ENCODE assay signal across 11 cellular contexts in genomic region chr11:79406376-79406775, GRCh38. TPM values are rescaled to one million over a fixed set of nuclear protein-coding genes. Genes with fewer than 3 reads are reported as not detected.
DNase-seq lines count a peak whose midpoint lies in the region; ATAC-seq and TF ChIP-seq lines count a peak whose summit lies in the region.
"Had no signal": no experiment of that assay in that cellular context is flagged by ENCODE, and none has a peak within 500 bp of the region (broad histone marks: within the 10 kb centered on the region; RNA-seq: fewer than 3 reads in every experiment).

No MANE protein-coding gene starts in this region.

- H3K27ac ChIP-seq in MM.1S (ENCODE audit: low read length) (no peak overlapping the region), Peyer's patch (no peak overlapping the region)
- H3K27ac ChIP-seq: KMS-11 had no signal

- H3K27me3 ChIP-seq in MM.1S (replicated peaks; ENCODE audit: insufficient read depth, low read length) (no peaks in the 10 kb centered on the region), Peyer's patch (no peaks in the 10 kb centered on the region)

- H3K4me2 ChIP-seq in MM.1S (ENCODE audit: low read depth, low read length): no peak overlapping the region
- H3K4me2 ChIP-seq: KMS-11 had no signal

- TF ChIP-seq POLR2A in Peyer's patch (IDR thresholded peaks at IDR 0.05): no peak

- H3K4me1 ChIP-seq in MM.1S (ENCODE audit: low read length) (peaks cover 6% of the 10 kb centered on the region; the same call in 1 of the 2 replicates), Peyer's patch (no peaks in the 10 kb centered on the region)

- H3K9ac ChIP-seq in MM.1S (ENCODE audit: low read length): no peak overlapping the region
- H3K9ac ChIP-seq: KMS-11 had no signal

- H3F3A ChIP-seq in MM.1S (ENCODE audit: insufficient read depth, low read length): no peaks in the 10 kb centered on the region

- no peaks in the 10 kb centered on the region for H4K20me1 ChIP-seq in MM.1S (ENCODE audit: insufficient read depth, low read length)

- TF ChIP-seq CTCF in MM.1S (IDR thresholded peaks at IDR 0.05; ENCODE audit: low read length) (no peak), Peyer's patch (IDR thresholded peaks at IDR 0.05) (no peak)

- H3K9me3 ChIP-seq in MM.1S (replicated peaks; ENCODE audit: insufficient read depth, low read length) (no peaks in the 10 kb centered on the region), Peyer's patch (no peaks in the 10 kb centered on the region)

- no peak overlapping the region for H3K4me3 ChIP-seq in MM.1S (ENCODE audit: low read length)
- no peak overlapping the region for H3K4me3 ChIP-seq in Peyer's patch

- ATAC-seq in GM19328 (IDR thresholded peaks at IDR 0.05; ENCODE audit: unreplicated experiment) (peak; percentile 92), HG02884 (IDR thresholded peaks at IDR 0.05; ENCODE audit: unreplicated experiment) (peak; percentile 93)
- ATAC-seq: Panc1 had no signal

- no peaks in the 10 kb centered on the region for H3K36me3 ChIP-seq in MM.1S (replicated peaks; ENCODE audit: insufficient read depth, low read length)
- H3K36me3 ChIP-seq in Peyer's patch: no peaks in the 10 kb centered on the region

- no peak overlapping the region for H2AFZ ChIP-seq in MM.1S (ENCODE audit: low read length)

- H3K79me2 ChIP-seq in MM.1S (ENCODE audit: low read length): no peaks in the 10 kb centered on the region

- no peaks in the 10 kb centered on the region for H3K9me2 ChIP-seq in MM.1S (replicated peaks; ENCODE audit: insufficient read depth, low read length)

- DNase-seq in AML-193 (lab: John Stamatoyannopoulos, UW) (peak; percentile 9 to 23), MM.1S (peak; percentile 31), COR-L47 (lab: John Stamatoyannopoulos, UW) (no peak), Peyer's patch (no peak), HuH-7 (ENCODE audit: low spot score) (no peak)
- no peak for DNase-seq in effector CD8-positive, alpha-beta T cell (lab: John Stamatoyannopoulos, UW)
- DNase-seq: activated CD4-positive, alpha-beta T cell treated with anti-CD3 and anti-CD28 coated beads, Interleukin-2, amount 10 ng/mL, durations not matched to agents 7 days and 5 days had no signal

RNA-seq across cellular contexts. Expression of gene TENM4, which starts 34.5 kb away (rescaled TPM):
- total RNA-seq in Peyer's patch: 1 to 10 TPM; 1.1 to 2.7 (median 2.0) TPM
- total RNA-seq: activated CD4-positive, alpha-beta T cell treated with anti-CD3 and anti-CD28 coated beads, Interleukin-2, amount 10 ng/mL, durations not matched to agents 7 days and 5 days had no signal

Comparison
In these comparisons a context has a peak if more than half of its experiments do, and no peak if none do; other contexts are left out.
1. DNase-seq: peak in AML-193 (2 of 2) and MM.1S (single experiment); none in COR-L47 (single experiment), Peyer's patch (0 of 3), HuH-7 (single experiment) and effector CD8-positive, alpha-beta T cell (single experiment).